Comparison of ENCODE assay signal across 2 cellular contexts in genomic region chr6:117270121-117270959, GRCh38.
TF ChIP-seq lines count a peak whose summit lies in the region.

No MANE protein-coding gene starts in this region.

TF ChIP-seq in HepG2, 621 proteins besides CTCF, POLR2A, EP300 and RAD21:
- TF ChIP-seq STAT5B (CRISPR knock-in tag; IDR thresholded peaks at IDR 0.05): no peak
- TF ChIP-seq ZKSCAN8 (CRISPR knock-in tag; IDR thresholded peaks at IDR 0.05; ENCODE audit: borderline replicate concordance): no peak
- no peak for TF ChIP-seq SP140L (CRISPR knock-in tag; IDR thresholded peaks at IDR 0.05; ENCODE audit: borderline replicate concordance)
- TF ChIP-seq, protein P1, sequence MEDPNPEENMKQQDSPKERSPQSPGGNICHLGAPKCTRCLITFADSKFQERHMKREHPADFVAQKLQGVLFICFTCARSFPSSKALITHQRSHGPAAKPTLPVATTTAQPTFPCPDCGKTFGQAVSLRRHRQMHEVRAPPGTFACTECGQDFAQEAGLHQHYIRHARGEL (CRISPR knock-in tag; IDR thresholded peaks at IDR 0.05): no peak
- TF ChIP-seq ZNF770 (CRISPR knock-in tag; IDR thresholded peaks at IDR 0.05): no peak
- TF ChIP-seq HNRNPH1 (optimal IDR thresholded peaks at IDR 0.05; ENCODE audit: low read depth, low read length): no peak
- TF ChIP-seq ZNF160 (CRISPR knock-in tag; IDR thresholded peaks at IDR 0.05): no peak
- no peak for TF ChIP-seq RNF2 (conservative IDR thresholded peaks at IDR 0.05; ENCODE audit: low read depth)
- TF ChIP-seq ATRX (CRISPR knock-in tag; IDR thresholded peaks at IDR 0.05; ENCODE audit: borderline replicate concordance): no peak
- TF ChIP-seq, protein P2, sequence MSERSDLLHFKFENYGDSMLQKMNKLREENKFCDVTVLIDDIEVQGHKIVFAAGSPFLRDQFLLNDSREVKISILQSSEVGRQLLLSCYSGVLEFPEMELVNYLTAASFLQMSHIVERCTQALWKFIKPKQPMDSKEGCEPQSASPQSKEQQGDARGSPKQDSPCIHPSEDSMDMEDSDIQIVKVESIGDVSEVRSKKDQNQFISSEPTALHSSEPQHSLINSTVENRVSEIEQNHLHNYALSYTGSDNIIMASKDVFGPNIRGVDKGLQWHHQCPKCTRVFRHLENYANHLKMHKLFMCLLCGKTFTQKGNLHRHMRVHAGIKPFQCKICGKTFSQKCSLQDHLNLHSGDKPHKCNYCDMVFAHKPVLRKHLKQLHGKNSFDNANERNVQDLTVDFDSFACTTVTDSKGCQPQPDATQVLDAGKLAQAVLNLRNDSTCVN (CRISPR knock-in tag; IDR thresholded peaks at IDR 0.05; ENCODE audit: borderline replicate concordance): no peak
- no peak for TF ChIP-seq TEAD2 (CRISPR knock-in tag; IDR thresholded peaks at IDR 0.05)
- no peak for TF ChIP-seq ZNF496 (CRISPR knock-in tag; IDR thresholded peaks at IDR 0.05; ENCODE audit: insufficient replicate concordance)
- TF ChIP-seq DPF2 (CRISPR knock-in tag; IDR thresholded peaks at IDR 0.05; ENCODE audit: borderline replicate concordance, low read depth): no peak

TF ChIP-seq in H1, 55 proteins besides CTCF, POLR2A, EP300 and RAD21:
- TF ChIP-seq SUZ12 (IDR thresholded peaks at IDR 0.05; ENCODE audit: low read length) (peak; percentile 99), EZH2 (IDR thresholded peaks at IDR 0.05; ENCODE audit: low read depth, low read length, severe bottlenecking) (peak; percentile 98), RNF2 (IDR thresholded peaks at IDR 0.05; ENCODE audit: borderline replicate concordance, low read depth, low read length, missing control alignments, poor library complexity, severe bottlenecking) (peak; percentile 89), ASH2L (IDR thresholded peaks at IDR 0.05; ENCODE audit: low read length) (peak; percentile 68), JUN (IDR thresholded peaks at IDR 0.05; ENCODE audit: low read depth, low read length) (no peak), RBBP5 (IDR thresholded peaks at IDR 0.05; ENCODE audit: borderline replicate concordance, low read depth, low read length) (0 out of 2 replicates have a peak, but pooled peaks have one; percentile 54), KDM4A (IDR thresholded peaks at IDR 0.05; ENCODE audit: low read depth, low read length, severe bottlenecking) (peak; percentile 74), POU5F1 (IDR thresholded peaks at IDR 0.05; ENCODE audit: low read depth, low read length) (no peak), E2F6 (IDR thresholded peaks at IDR 0.05) (peak; percentile 80), CTBP2 (IDR thresholded peaks at IDR 0.05; ENCODE audit: borderline replicate concordance, insufficient read depth, insufficient read length, low read length) (peak; percentile 84), TEAD4 (IDR thresholded peaks at IDR 0.05; ENCODE audit: low read depth, low read length) (no peak)
- TF ChIP-seq, protein P3, sequence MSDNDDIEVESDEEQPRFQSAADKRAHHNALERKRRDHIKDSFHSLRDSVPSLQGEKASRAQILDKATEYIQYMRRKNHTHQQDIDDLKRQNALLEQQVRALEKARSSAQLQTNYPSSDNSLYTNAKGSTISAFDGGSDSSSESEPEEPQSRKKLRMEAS (IDR thresholded peaks at IDR 0.05): peak; percentile 53; the same call in 1 of the 2 replicates
- TF ChIP-seq, protein P4, sequence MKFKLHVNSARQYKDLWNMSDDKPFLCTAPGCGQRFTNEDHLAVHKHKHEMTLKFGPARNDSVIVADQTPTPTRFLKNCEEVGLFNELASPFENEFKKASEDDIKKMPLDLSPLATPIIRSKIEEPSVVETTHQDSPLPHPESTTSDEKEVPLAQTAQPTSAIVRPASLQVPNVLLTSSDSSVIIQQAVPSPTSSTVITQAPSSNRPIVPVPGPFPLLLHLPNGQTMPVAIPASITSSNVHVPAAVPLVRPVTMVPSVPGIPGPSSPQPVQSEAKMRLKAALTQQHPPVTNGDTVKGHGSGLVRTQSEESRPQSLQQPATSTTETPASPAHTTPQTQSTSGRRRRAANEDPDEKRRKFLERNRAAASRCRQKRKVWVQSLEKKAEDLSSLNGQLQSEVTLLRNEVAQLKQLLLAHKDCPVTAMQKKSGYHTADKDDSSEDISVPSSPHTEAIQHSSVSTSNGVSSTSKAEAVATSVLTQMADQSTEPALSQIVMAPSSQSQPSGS (IDR thresholded peaks at IDR 0.05; ENCODE audit: low read length): no peak
